In genomic region chr5:122323132-122323548, GRCh38 we compare ENCODE assay signal across 18 cellular contexts. TPM values are rescaled to one million over a fixed set of nuclear protein-coding genes. Genes with fewer than 3 reads are reported as not detected.
DNase-seq lines count a peak whose midpoint lies in the region; ATAC-seq and TF ChIP-seq lines count a peak whose summit lies in the region.
"Had no signal": no experiment of that assay in that cellular context is flagged by ENCODE, and none has a peak within 500 bp of the region (broad histone marks: within the 10 kb centered on the region; RNA-seq: fewer than 3 reads in every experiment).

No MANE protein-coding gene starts in this region.

- no peaks in the 10 kb centered on the region for H4K20me1 ChIP-seq in OCI-LY1 (ENCODE audit: insufficient read depth, low read length)
- H4K20me1 ChIP-seq: BLaER1 had no signal

- H3K9me3 ChIP-seq in OCI-LY1 (ENCODE audit: low read length) (no peaks in the 10 kb centered on the region), suprapubic skin (no peaks in the 10 kb centered on the region)
- H3K9me3 ChIP-seq: BLaER1, neutrophil had no signal

- no peaks in the 10 kb centered on the region for H3K36me3 ChIP-seq in OCI-LY1 (ENCODE audit: insufficient read depth, low read length)
- no peaks in the 10 kb centered on the region for H3K36me3 ChIP-seq in suprapubic skin
- H3K36me3 ChIP-seq: BLaER1, neutrophil had no signal

- 23% methylated on average over 5 of the region's 5 CpGs for WGBS in suprapubic skin

- H3K4me2 ChIP-seq in OCI-LY1 (ENCODE audit: low read length): peak overlapping the region; percentile 35
- H3K4me2 ChIP-seq: BLaER1 had no signal

- no peak for TF ChIP-seq EP300 in suprapubic skin (IDR thresholded peaks at IDR 0.05)

- H3K4me1 ChIP-seq in OCI-LY1 (ENCODE audit: insufficient read depth, low read length, severe bottlenecking): peaks cover 47% of the 10 kb centered on the region
- H3K4me1 ChIP-seq in suprapubic skin: peaks cover 13% of the 10 kb centered on the region
- H3K4me1 ChIP-seq: BLaER1 had no signal

- no peak for TF ChIP-seq CTCF in OCI-LY1 (IDR thresholded peaks at IDR 0.05; ENCODE audit: low read length)
- TF ChIP-seq CTCF in fibroblast of pulmonary artery (IDR thresholded peaks at IDR 0.05; ENCODE audit: low read length, missing control alignments): no peak
- no peak for TF ChIP-seq CTCF in omental fat pad (IDR thresholded peaks at IDR 0.05)
- no peak for TF ChIP-seq CTCF in suprapubic skin (IDR thresholded peaks at IDR 0.05)

- no peaks in the 10 kb centered on the region for H3K79me2 ChIP-seq in OCI-LY1 (ENCODE audit: insufficient read depth, low read length)

- no peak overlapping the region for H2AFZ ChIP-seq in OCI-LY1 (ENCODE audit: low read length)

- H3K9ac ChIP-seq in OCI-LY1 (ENCODE audit: low read length): peak overlapping the region; percentile 38; the same call in 1 of the 2 replicates
- H3K9ac ChIP-seq: BLaER1 had no signal

- H3K27me3 ChIP-seq in OCI-LY1 (ENCODE audit: insufficient read depth, low read length) (no peaks in the 10 kb centered on the region), suprapubic skin (no peaks in the 10 kb centered on the region)
- H3K27me3 ChIP-seq: BLaER1, neutrophil had no signal

- peak overlapping the region; percentile 37 for H3K4me3 ChIP-seq in OCI-LY1 (ENCODE audit: low read depth, low read length, poor library complexity, severe bottlenecking)
- H3K4me3 ChIP-seq in fibroblast of pulmonary artery (replicated peaks; ENCODE audit: low read depth, low read length): no peak overlapping the region
- no peak overlapping the region for H3K4me3 ChIP-seq in suprapubic skin
- H3K4me3 ChIP-seq: BLaER1 had no signal

- TF ChIP-seq POLR2A in suprapubic skin (IDR thresholded peaks at IDR 0.05): no peak

- no peaks in the 10 kb centered on the region for H3F3A ChIP-seq in OCI-LY1 (ENCODE audit: insufficient read depth, low read length)

- DNase-seq in DMS53 (lab: John Stamatoyannopoulos, UW) (peak; percentile 6), DMS53 treated with DMSO at 0.1 percent for 48 hours (lab: John Stamatoyannopoulos, UW; ENCODE audit: unreplicated experiment) (no peak), fibroblast of pulmonary artery (ENCODE audit: low read depth) (peak; percentile 29), omental fat pad (ENCODE audit: low spot score) (no peak), NCI-H1417 treated with DMSO at 0.1 percent for 48 hours (lab: John Stamatoyannopoulos, UW) (no peak), HUDEP-2 (lab: John Stamatoyannopoulos, UW; ENCODE audit: unreplicated experiment in 76 of 76) (no peak), suprapubic skin (ENCODE audit: low spot score in 2 of 2) (no peak)
- DNase-seq: activated CD8-positive, alpha-beta memory T cell treated with anti-CD3 and anti-CD28 coated beads for 24 hours; HCEC 1CT; NCI-H187 treated with DMSO at 0.1 percent for 48 hours; stimulated activated CD4-positive, alpha-beta T cell treated with anti-CD3 and anti-CD28 coated beads, Interleukin-4, amount 100 ng/mL, for 1 hour had no signal

- H3K27ac ChIP-seq in OCI-LY1 (ENCODE audit: low read depth, low read length, poor library complexity, severe bottlenecking): peak overlapping the region; percentile 88
- no peak overlapping the region for H3K27ac ChIP-seq in suprapubic skin
- H3K27ac ChIP-seq: 22Rv1, BLaER1, neutrophil had no signal

- peak; percentile 69 for ATAC-seq in omental fat pad (ENCODE audit: low FRiP score)
- ATAC-seq: WTC11 had no signal

- H3K9me2 ChIP-seq in OCI-LY1 (ENCODE audit: low read depth, low read length): no peaks in the 10 kb centered on the region

RNA-seq across cellular contexts. Expression of gene SNCAIP, which starts 11.1 kb away (rescaled TPM):
- total RNA-seq in omental fat pad: 10 to 100 TPM; 11.5 to 36.3 (median 15.2) TPM
- total RNA-seq in suprapubic skin: 1 to 10 TPM; 2.4 to 6.5 (median 4.0) TPM
- total RNA-seq: HT-29; T-helper 1 cell treated with Interleukin-12 subunit alpha and Interleukin-12 subunit beta and Interleukin-4 antibody, amounts not matched to agents 30 ng/mL and 1 ng/mL, for 36 hours had no signal

Comparison
In these comparisons a context has a peak if more than half of its experiments do, and no peak if none do; other contexts are left out.
1. DNase-seq: peak in DMS53 (single experiment) and fibroblast of pulmonary artery (single experiment); none in DMS53 treated with DMSO at 0.1 percent for 48 hours (single experiment), omental fat pad (single experiment), NCI-H1417 treated with DMSO at 0.1 percent for 48 hours (single experiment), HUDEP-2 (0 of 76) and suprapubic skin (0 of 2).